In genomic region chr4:139858436-139859225, GRCh38 we compare ENCODE assay signal across 9 cellular contexts.
DNase-seq lines count a peak whose midpoint lies in the region; ATAC-seq and TF ChIP-seq lines count a peak whose summit lies in the region.
"Had no signal": no experiment of that assay in that cellular context is flagged by ENCODE, and none has a peak within 500 bp of the region (broad histone marks: within the 10 kb centered on the region; RNA-seq: fewer than 3 reads in every experiment).

No MANE protein-coding gene starts in this region.

- no peak for TF ChIP-seq CTCF in brain (conservative IDR thresholded peaks at IDR 0.05)

- DNase-seq in NCI-H2171 treated with DMSO at 0.1 percent for 48 hours (lab: John Stamatoyannopoulos, UW), result no peak
- DNase-seq in NCI-H446 treated with DMSO at 0.1 percent for 48 hours (lab: John Stamatoyannopoulos, UW), result no peak
- DNase-seq in NCI-H2107 (lab: John Stamatoyannopoulos, UW), result no peak
- DNase-seq in NCI-H128 (lab: John Stamatoyannopoulos, UW; ENCODE audit: unreplicated experiment), result no peak
- DNase-seq: OCI-M1 had no signal

- ATAC-seq in GM18499 (IDR thresholded peaks at IDR 0.05; ENCODE audit: insufficient read depth, unreplicated experiment) (peak; percentile 95), GM19397 (IDR thresholded peaks at IDR 0.05; ENCODE audit: unreplicated experiment) (peak; percentile 91), HG03039 (IDR thresholded peaks at IDR 0.05; ENCODE audit: unreplicated experiment) (peak; percentile 97)

- H3K27ac Mint-ChIP-seq in brain, result peak overlapping the region in 3 of 5 experiments; percentile 37 to 80 (median 42)

- H3K9me3 Mint-ChIP-seq in brain, result no peaks in the 10 kb centered on the region

- no peak overlapping the region for H3K4me3 Mint-ChIP-seq in brain

- H3K4me1 Mint-ChIP-seq in brain, result peaks cover 46% of the 10 kb centered on the region

- H3K27me3 Mint-ChIP-seq in brain, result no peaks in the 10 kb centered on the region

- H3K36me3 Mint-ChIP-seq in brain, result peaks cover 5% of the 10 kb centered on the region
